8 cellular contexts compared by ENCODE assay signal in the genomic region with DNA sequence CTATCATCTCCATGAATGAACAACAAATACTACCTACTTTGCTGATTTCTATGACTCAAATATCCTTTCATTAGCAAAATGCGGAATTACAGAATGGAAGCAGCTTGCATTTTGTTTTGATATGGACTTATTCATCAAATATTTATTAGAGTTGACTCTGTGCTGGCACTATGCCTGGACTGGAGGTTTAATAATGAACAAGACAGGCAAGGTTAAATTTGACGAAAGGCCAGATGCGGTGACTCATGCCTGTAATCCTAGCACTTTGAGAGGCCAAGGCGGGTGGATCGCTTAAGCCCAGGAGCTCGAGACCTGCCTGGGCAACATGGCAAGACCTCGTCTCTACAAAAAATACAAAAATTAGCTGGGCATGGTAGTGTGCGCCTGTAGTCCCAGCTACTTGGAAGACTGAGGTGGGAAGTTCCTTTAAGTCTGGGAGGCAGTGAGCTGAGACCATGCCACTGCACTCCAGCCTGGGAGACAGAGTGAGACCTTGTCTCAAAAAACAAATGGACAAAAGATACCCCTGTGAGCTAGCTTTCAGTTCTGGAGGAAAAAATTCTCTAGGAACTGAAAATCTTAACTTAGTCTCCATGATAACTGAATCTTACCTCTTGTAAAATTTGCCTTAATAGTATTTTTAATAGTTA. TPM values are rescaled to one million over a fixed set of nuclear protein-coding genes. Genes with fewer than 3 reads are reported as not detected.
DNase-seq lines count a peak whose midpoint lies in the region; ATAC-seq and TF ChIP-seq lines count a peak whose summit lies in the region.
"Had no signal": no experiment of that assay in that cellular context is flagged by ENCODE, and none has a peak within 500 bp of the region (broad histone marks: within the 10 kb centered on the region; RNA-seq: fewer than 3 reads in every experiment).

No MANE protein-coding gene starts in this region.

- ATAC-seq in HG03354 (IDR thresholded peaks at IDR 0.05; ENCODE audit: poor library complexity, severe bottlenecking, unreplicated experiment) (no peak), GM18498 (IDR thresholded peaks at IDR 0.05; ENCODE audit: unreplicated experiment) (no peak)
- ATAC-seq: activated T-helper 17 cell treated with anti-CD3 and anti-CD28 coated beads, Interleukin-2, amount 50 U/mL, for 72 hours had no signal

- TF ChIP-seq CTCF in HEK293 (tag by site-specific recombination; IDR thresholded peaks at IDR 0.05) (no peak), fibroblast of villous mesenchyme (IDR thresholded peaks at IDR 0.05; ENCODE audit: insufficient read depth, low read depth, low read length) (no peak)

- no peak overlapping the region for H3K27ac ChIP-seq in HEK293 (ENCODE audit: extremely low read depth, low read depth, low read length)

- H3K4me1 ChIP-seq in HEK293 (ENCODE audit: control insufficient read depth, insufficient read depth, low read length), result 0 out of 2 replicates have a peak, but pooled peaks cover 4% of the 10 kb centered on the region

- H3K9me3 ChIP-seq in HEK293 (ENCODE audit: control insufficient read depth, insufficient read depth, low read depth, low read length), result no peaks in the 10 kb centered on the region

- POLR2A ChIA-PET in HEK293 (lab: Yijun Ruan, JAX), result no interaction called here

- DNase-seq in RKO (ENCODE audit: low spot score) (peak; percentile 9), fibroblast of villous mesenchyme (ENCODE audit: low read depth) (peak; percentile 80), smooth muscle cell of the brain vasculature (ENCODE audit: low read depth, low spot score) (peak; percentile 86)
- DNase-seq in activated CD4-positive, alpha-beta T cell treated with anti-CD3 and anti-CD28 coated beads for 1 hour, result no peak

- no peaks in the 10 kb centered on the region for H3K36me3 ChIP-seq in HEK293 (ENCODE audit: control insufficient read depth in 2 of 2, insufficient read depth in 1 of 2, low read length in 2 of 2)

- H3K4me3 ChIP-seq in HEK293 (ENCODE audit: low read depth, low read length) (no peak overlapping the region), fibroblast of villous mesenchyme (ENCODE audit: low read depth, low read length) (no peak overlapping the region)

- CTCF ChIA-PET in HEK293 (lab: Yijun Ruan, JAX), result interaction anchor here (0.7 to 1.0 kb wide), 2 partner anchors 56 to 972 kb away, joined by 3 read pairs; no protein-coding TSS in a partner anchor

TF ChIP-seq in HEK293, 187 proteins besides CTCF, POLR2A, EP300 and RAD21 (continues in another document):
- TF ChIP-seq ZNF366 (tag by site-specific recombination; conservative IDR thresholded peaks at IDR 0.05), result peak; percentile 54; the same call in 1 of the 2 replicates
- TF ChIP-seq ZNF660 (tag by site-specific recombination; IDR thresholded peaks at IDR 0.05), result peak; percentile 78
- peak; percentile 27; the same call in 1 of the 2 replicates for TF ChIP-seq ZNF324 (tag by site-specific recombination; IDR thresholded peaks at IDR 0.05)
- TF ChIP-seq BCL11A (tag by site-specific recombination; IDR thresholded peaks at IDR 0.05; ENCODE audit: low read depth), result 0 out of 2 replicates have a peak, but pooled peaks have one; percentile 26
- TF ChIP-seq ZNF175 (tag by site-specific recombination; IDR thresholded peaks at IDR 0.05), result no peak
- TF ChIP-seq, protein P1, sequence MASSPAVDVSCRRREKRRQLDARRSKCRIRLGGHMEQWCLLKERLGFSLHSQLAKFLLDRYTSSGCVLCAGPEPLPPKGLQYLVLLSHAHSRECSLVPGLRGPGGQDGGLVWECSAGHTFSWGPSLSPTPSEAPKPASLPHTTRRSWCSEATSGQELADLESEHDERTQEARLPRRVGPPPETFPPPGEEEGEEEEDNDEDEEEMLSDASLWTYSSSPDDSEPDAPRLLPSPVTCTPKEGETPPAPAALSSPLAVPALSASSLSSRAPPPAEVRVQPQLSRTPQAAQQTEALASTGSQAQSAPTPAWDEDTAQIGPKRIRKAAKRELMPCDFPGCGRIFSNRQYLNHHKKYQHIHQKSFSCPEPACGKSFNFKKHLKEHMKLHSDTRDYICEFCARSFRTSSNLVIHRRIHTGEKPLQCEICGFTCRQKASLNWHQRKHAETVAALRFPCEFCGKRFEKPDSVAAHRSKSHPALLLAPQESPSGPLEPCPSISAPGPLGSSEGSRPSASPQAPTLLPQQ (tag by site-specific recombination; IDR thresholded peaks at IDR 0.05), result peak; percentile 69
- TF ChIP-seq ZNF335 (tag by site-specific recombination; conservative IDR thresholded peaks at IDR 0.05), result peak; percentile 56; the same call in 1 of the 2 replicates
- peak; percentile 53 for TF ChIP-seq ZNF629 (tag by site-specific recombination; IDR thresholded peaks at IDR 0.05)
- no peak for TF ChIP-seq GFI1B (tag by site-specific recombination; IDR thresholded peaks at IDR 0.05)
- 0 out of 2 replicates have a peak, but pooled peaks have one; percentile 21 for TF ChIP-seq ZBTB20 (tag by site-specific recombination; IDR thresholded peaks at IDR 0.05)
- TF ChIP-seq, protein P2, sequence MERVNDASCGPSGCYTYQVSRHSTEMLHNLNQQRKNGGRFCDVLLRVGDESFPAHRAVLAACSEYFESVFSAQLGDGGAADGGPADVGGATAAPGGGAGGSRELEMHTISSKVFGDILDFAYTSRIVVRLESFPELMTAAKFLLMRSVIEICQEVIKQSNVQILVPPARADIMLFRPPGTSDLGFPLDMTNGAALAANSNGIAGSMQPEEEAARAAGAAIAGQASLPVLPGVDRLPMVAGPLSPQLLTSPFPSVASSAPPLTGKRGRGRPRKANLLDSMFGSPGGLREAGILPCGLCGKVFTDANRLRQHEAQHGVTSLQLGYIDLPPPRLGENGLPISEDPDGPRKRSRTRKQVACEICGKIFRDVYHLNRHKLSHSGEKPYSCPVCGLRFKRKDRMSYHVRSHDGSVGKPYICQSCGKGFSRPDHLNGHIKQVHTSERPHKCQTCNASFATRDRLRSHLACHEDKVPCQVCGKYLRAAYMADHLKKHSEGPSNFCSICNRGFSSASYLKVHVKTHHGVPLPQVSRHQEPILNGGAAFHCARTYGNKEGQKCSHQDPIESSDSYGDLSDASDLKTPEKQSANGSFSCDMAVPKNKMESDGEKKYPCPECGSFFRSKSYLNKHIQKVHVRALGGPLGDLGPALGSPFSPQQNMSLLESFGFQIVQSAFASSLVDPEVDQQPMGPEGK (tag by site-specific recombination; IDR thresholded peaks at IDR 0.05), result peak; percentile 43; the same call in 1 of the 2 replicates
- TF ChIP-seq SP7 (tag by site-specific recombination; IDR thresholded peaks at IDR 0.05), result peak; percentile 53
- TF ChIP-seq ZNF423 (tag by site-specific recombination; IDR thresholded peaks at IDR 0.05), result no peak
- no peak for TF ChIP-seq SP2 (tag by site-specific recombination; IDR thresholded peaks at IDR 0.05)
- TF ChIP-seq, protein P3, sequence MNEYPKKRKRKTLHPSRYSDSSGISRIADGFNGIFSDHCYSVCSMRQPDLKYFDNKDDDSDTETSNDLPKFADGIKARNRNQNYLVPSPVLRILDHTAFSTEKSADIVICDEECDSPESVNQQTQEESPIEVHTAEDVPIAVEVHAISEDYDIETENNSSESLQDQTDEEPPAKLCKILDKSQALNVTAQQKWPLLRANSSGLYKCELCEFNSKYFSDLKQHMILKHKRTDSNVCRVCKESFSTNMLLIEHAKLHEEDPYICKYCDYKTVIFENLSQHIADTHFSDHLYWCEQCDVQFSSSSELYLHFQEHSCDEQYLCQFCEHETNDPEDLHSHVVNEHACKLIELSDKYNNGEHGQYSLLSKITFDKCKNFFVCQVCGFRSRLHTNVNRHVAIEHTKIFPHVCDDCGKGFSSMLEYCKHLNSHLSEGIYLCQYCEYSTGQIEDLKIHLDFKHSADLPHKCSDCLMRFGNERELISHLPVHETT (tag by site-specific recombination; IDR thresholded peaks at IDR 0.05), result no peak
- peak; percentile 44; the same call in 1 of the 2 replicates for TF ChIP-seq KLF8 (tag by site-specific recombination; IDR thresholded peaks at IDR 0.05)
- TF ChIP-seq, protein P4, sequence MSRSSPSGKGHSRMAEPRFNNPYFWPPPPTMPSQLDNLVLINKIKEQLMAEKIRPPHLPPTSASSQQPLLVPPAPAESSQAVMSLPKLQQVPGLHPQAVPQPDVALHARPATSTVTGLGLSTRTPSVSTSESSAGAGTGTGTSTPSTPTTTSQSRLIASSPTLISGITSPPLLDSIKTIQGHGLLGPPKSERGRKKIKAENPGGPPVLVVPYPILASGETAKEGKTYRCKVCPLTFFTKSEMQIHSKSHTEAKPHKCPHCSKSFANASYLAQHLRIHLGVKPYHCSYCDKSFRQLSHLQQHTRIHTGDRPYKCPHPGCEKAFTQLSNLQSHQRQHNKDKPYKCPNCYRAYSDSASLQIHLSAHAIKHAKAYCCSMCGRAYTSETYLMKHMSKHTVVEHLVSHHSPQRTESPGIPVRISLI (tag by site-specific recombination; IDR thresholded peaks at IDR 0.05), result 0 out of 2 replicates have a peak, but pooled peaks have one; percentile 46
- TF ChIP-seq, protein P5, sequence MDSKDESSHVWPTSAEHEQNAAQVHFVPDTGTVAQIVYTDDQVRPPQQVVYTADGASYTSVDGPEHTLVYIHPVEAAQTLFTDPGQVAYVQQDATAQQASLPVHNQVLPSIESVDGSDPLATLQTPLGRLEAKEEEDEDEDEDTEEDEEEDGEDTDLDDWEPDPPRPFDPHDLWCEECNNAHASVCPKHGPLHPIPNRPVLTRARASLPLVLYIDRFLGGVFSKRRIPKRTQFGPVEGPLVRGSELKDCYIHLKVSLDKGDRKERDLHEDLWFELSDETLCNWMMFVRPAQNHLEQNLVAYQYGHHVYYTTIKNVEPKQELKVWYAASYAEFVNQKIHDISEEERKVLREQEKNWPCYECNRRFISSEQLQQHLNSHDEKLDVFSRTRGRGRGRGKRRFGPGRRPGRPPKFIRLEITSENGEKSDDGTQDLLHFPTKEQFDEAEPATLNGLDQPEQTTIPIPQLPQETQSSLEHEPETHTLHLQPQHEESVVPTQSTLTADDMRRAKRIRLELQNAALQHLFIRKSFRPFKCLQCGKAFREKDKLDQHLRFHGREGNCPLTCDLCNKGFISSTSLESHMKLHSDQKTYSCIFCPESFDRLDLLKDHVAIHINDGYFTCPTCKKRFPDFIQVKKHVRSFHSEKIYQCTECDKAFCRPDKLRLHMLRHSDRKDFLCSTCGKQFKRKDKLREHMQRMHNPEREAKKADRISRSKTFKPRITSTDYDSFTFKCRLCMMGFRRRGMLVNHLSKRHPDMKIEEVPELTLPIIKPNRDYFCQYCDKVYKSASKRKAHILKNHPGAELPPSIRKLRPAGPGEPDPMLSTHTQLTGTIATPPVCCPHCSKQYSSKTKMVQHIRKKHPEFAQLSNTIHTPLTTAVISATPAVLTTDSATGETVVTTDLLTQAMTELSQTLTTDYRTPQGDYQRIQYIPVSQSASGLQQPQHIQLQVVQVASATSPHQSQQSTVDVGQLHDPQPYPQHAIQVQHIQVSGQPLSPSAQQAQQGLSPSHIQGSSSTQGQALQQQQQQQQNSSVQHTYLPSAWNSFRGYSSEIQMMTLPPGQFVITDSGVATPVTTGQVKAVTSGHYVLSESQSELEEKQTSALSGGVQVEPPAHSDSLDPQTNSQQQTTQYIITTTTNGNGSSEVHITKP (tag by site-specific recombination; IDR thresholded peaks at IDR 0.05), result peak; percentile 41; the same call in 1 of the 2 replicates

RNA-seq across cellular contexts. Expression of a gene that starts 29.3 kb away (rescaled TPM):
- 155 and 234 TPM in 2 replicates for total RNA-seq in fibroblast of villous mesenchyme
